In genomic region chr14:68495101-68495637, GRCh38 we compare ENCODE assay signal across 10 cellular contexts.
DNase-seq lines count a peak whose midpoint lies in the region; ATAC-seq, FAIRE-seq and TF ChIP-seq lines count a peak whose summit lies in the region.
"Had no signal": no experiment of that assay in that cellular context is flagged by ENCODE, and none has a peak within 500 bp of the region (broad histone marks: within the 10 kb centered on the region; RNA-seq: fewer than 3 reads in every experiment).

No MANE protein-coding gene starts in this region.

- no peak overlapping the region for H3K4me3 ChIP-seq in A549
- no peak overlapping the region for H3K4me3 ChIP-seq in Karpas-422 (ENCODE audit: low read length)

- H3K4me2 ChIP-seq in A549 (no peak overlapping the region), Karpas-422 (ENCODE audit: low read depth, low read length, poor library complexity, severe bottlenecking) (no peak overlapping the region)

- H3K9me3 ChIP-seq in A549 (no peaks in the 10 kb centered on the region), Karpas-422 (ENCODE audit: low read length) (no peaks in the 10 kb centered on the region)

- TF ChIP-seq RAD21 in A549 (conservative IDR thresholded peaks at IDR 0.05 in 1 of 2, IDR thresholded peaks at IDR 0.05 in 1 of 2) = no peak

- peak; percentile 38 to 54; a peak in 4 of 6 replicates for ATAC-seq in A549
- peak; percentile 33 for ATAC-seq in GM19463 (IDR thresholded peaks at IDR 0.05; ENCODE audit: unreplicated experiment)
- ATAC-seq in left lobe of liver = peak; percentile 25
- ATAC-seq in GM18867 (IDR thresholded peaks at IDR 0.05; ENCODE audit: unreplicated experiment) = no peak

- CTCF ChIA-PET in A549 (lab: Yijun Ruan, JAX) = no interaction called here

- H3K27ac ChIP-seq in A549 (peak overlapping the region; percentile 6 to 64; a peak in 3 of 6 replicates), Karpas-422 (ENCODE audit: low read length) (no peak overlapping the region)
- H3K27ac ChIP-seq: C4-2B had no signal

- no peaks in the 10 kb centered on the region for H3K36me3 ChIP-seq in Karpas-422 (ENCODE audit: insufficient read depth, low read length)

- POLR2A ChIA-PET in A549 (lab: Yijun Ruan, JAX) = no interaction called here

- H3K79me2 ChIP-seq in Karpas-422 (ENCODE audit: low read length) = no peaks in the 10 kb centered on the region

- no peak for TF ChIP-seq POLR2A in A549 (IDR thresholded peaks at IDR 0.05; ENCODE audit: low read length)

- no peak for FAIRE-seq in A549 (lab: Jason Lieb, UNC)

- H3K9me2 ChIP-seq in Karpas-422 (replicated peaks; ENCODE audit: insufficient read depth, low read length) = no peaks in the 10 kb centered on the region

- WGBS in A549 (ENCODE audit: missing lambda C conversion rate) = 94% methylated on average over 11 of the region's 11 CpGs

- H4K20me1 ChIP-seq in Karpas-422 (ENCODE audit: insufficient read depth, low read depth, low read length) = peaks cover 15% of the 10 kb centered on the region; the same call in 1 of the 2 replicates

- no peaks in the 10 kb centered on the region; the same call in 1 of the 2 replicates for H3K27me3 ChIP-seq in Karpas-422 (ENCODE audit: low read length)

- no peak overlapping the region for H2AFZ ChIP-seq in Karpas-422 (ENCODE audit: low read length)

- no peak for TF ChIP-seq EP300 in A549 (IDR thresholded peaks at IDR 0.05)

- DNase-seq in A549 (ENCODE audit: low read depth in 1 of 2, low spot score in 1 of 2) (no peak), Karpas-422 (peak; percentile 45), left lobe of liver (ENCODE audit: low spot score) (no peak), DMS153 (lab: John Stamatoyannopoulos, UW) (no peak), NCI-H2107 treated with DMSO at 0.1 percent for 48 hours (lab: John Stamatoyannopoulos, UW; ENCODE audit: unreplicated experiment) (no peak), NCI-H146 treated with DMSO at 0.1 percent for 48 hours (lab: John Stamatoyannopoulos, UW; ENCODE audit: unreplicated experiment) (no peak)
- DNase-seq: anterior cingulate cortex had no signal

- no peak for TF ChIP-seq CTCF in A549 (IDR thresholded peaks at IDR 0.05)

- H3K9ac ChIP-seq in Karpas-422 (ENCODE audit: low read length) = no peak overlapping the region

- H3K4me1 ChIP-seq in A549 (peaks cover 7% of the 10 kb centered on the region; the same call in 1 of the 3 replicates), Karpas-422 (ENCODE audit: low read length) (peaks cover 8% of the 10 kb centered on the region)

TF ChIP-seq in A549, 52 proteins besides CTCF, POLR2A, EP300 and RAD21:
- TF ChIP-seq HMGXB4 (CRISPR knock-in tag; IDR thresholded peaks at IDR 0.05; ENCODE audit: borderline replicate concordance) (no peak), HOXA7 (CRISPR knock-in tag; IDR thresholded peaks at IDR 0.05) (no peak), HEYL (CRISPR knock-in tag; IDR thresholded peaks at IDR 0.05) (no peak), MAZ (IDR thresholded peaks at IDR 0.05; ENCODE audit: borderline replicate concordance, low read depth, low read length) (no peak), KDM5A (IDR thresholded peaks at IDR 0.05) (no peak), REST (IDR thresholded peaks at IDR 0.05) (no peak), HOXB5 (CRISPR knock-in tag; IDR thresholded peaks at IDR 0.05) (no peak), RFX5 (IDR thresholded peaks at IDR 0.05) (no peak), JUNB (IDR thresholded peaks at IDR 0.05) (no peak), CBX8 (IDR thresholded peaks at IDR 0.05) (no peak), NPAS2 (CRISPR knock-in tag; IDR thresholded peaks at IDR 0.05; ENCODE audit: borderline replicate concordance) (no peak), RNF2 (IDR thresholded peaks at IDR 0.05; ENCODE audit: borderline replicate concordance, low read depth) (no peak), POLR2AphosphoS2 (conservative IDR thresholded peaks at IDR 0.05; ENCODE audit: low read length) (no peak), NR3C1 (IDR thresholded peaks at IDR 0.05) (no peak), BHLHE40 (IDR thresholded peaks at IDR 0.05; ENCODE audit: low read depth, low read length) (no peak), EHMT2 (IDR thresholded peaks at IDR 0.05; ENCODE audit: low read depth) (no peak)
- TF ChIP-seq, protein P1, sequence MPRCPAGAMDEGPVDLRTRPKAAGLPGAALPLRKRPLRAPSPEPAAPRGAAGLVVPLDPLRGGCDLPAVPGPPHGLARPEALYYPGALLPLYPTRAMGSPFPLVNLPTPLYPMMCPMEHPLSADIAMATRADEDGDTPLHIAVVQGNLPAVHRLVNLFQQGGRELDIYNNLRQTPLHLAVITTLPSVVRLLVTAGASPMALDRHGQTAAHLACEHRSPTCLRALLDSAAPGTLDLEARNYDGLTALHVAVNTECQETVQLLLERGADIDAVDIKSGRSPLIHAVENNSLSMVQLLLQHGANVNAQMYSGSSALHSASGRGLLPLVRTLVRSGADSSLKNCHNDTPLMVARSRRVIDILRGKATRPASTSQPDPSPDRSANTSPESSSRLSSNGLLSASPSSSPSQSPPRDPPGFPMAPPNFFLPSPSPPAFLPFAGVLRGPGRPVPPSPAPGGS (IDR thresholded peaks at IDR 0.05) = no peak
- TF ChIP-seq, protein P2, sequence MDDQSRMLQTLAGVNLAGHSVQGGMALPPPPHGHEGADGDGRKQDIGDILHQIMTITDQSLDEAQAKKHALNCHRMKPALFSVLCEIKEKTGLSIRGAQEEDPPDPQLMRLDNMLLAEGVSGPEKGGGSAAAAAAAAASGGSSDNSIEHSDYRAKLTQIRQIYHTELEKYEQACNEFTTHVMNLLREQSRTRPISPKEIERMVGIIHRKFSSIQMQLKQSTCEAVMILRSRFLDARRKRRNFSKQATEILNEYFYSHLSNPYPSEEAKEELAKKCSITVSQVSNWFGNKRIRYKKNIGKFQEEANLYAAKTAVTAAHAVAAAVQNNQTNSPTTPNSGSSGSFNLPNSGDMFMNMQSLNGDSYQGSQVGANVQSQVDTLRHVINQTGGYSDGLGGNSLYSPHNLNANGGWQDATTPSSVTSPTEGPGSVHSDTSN (IDR thresholded peaks at IDR 0.05) = no peak
